Comparison of ENCODE assay signal across 28 cellular contexts in genomic region chr2:228847684-228848083, GRCh38.
DNase-seq lines count a peak whose midpoint lies in the region; ATAC-seq and TF ChIP-seq lines count a peak whose summit lies in the region.
"Had no signal": no experiment of that assay in that cellular context is flagged by ENCODE, and none has a peak within 500 bp of the region (broad histone marks: within the 10 kb centered on the region; RNA-seq: fewer than 3 reads in every experiment).

No MANE protein-coding gene starts in this region.

- H3K9me3 Mint-ChIP-seq in HFFc6 = no peaks in the 10 kb centered on the region
- H3K9me3 Mint-ChIP-seq: CD8-positive, alpha-beta T cell; GM23338; H9 had no signal

- CTCF ChIA-PET in PC-3 (lab: Charles Lee) = no interaction called here

- H3K4me3 ChIP-seq in PC-3 (ENCODE audit: low read length) = no peak overlapping the region
- no peak overlapping the region for H3K4me3 ChIP-seq in choroid plexus epithelial cell (ENCODE audit: low read depth, low read length)
- H3K4me3 ChIP-seq: A549, GM23338, SJSA1 had no signal

- no peak overlapping the region for H3K27ac Mint-ChIP-seq in HFFc6
- H3K27ac Mint-ChIP-seq: B cell; CD8-positive, alpha-beta T cell; GM23338; H9 had no signal

- H3K36me3 ChIP-seq in PC-3 (ENCODE audit: low read depth, low read length) = no peaks in the 10 kb centered on the region
- H3K36me3 ChIP-seq: SJSA1 had no signal

- no TSS peak for BruUV-seq in PC-3 (replicated peaks; lab: Mats Ljungman, UMichigan)

- H3F3A ChIP-seq in PC-3 (ENCODE audit: low read length, unreplicated experiment) = no peaks in the 10 kb centered on the region

- no peaks in the 10 kb centered on the region for H3K27me3 ChIP-seq in PC-3 (ENCODE audit: low read length)
- H3K27me3 ChIP-seq: SJSA1 had no signal

- no peak overlapping the region for H3K4me3 Mint-ChIP-seq in HFFc6
- H3K4me3 Mint-ChIP-seq: B cell; CD8-positive, alpha-beta T cell; GM23338; H9 had no signal

- ATAC-seq in PC-3 (no peak), HG03095 (IDR thresholded peaks at IDR 0.05; ENCODE audit: unreplicated experiment) (no peak)
- ATAC-seq: A549; CD8-positive, alpha-beta T cell; GM23338 had no signal

- no peak overlapping the region for H3K9ac ChIP-seq in PC-3 (ENCODE audit: low read length)

- H3K4me1 ChIP-seq in PC-3 (ENCODE audit: insufficient read depth, low read length) = no peaks in the 10 kb centered on the region
- H3K4me1 ChIP-seq: A549, Caco-2, SJSA1 had no signal

- H3K9me3 ChIP-seq in PC-3 (ENCODE audit: low read length) = no peaks in the 10 kb centered on the region
- H3K9me3 ChIP-seq: A549, Caco-2 had no signal

- no peak for TF ChIP-seq CTCF in HFFc6 (IDR thresholded peaks at IDR 0.05)
- TF ChIP-seq CTCF in PC-3 (conservative IDR thresholded peaks at IDR 0.05; ENCODE audit: low read depth, low read length) = no peak
- no peak for TF ChIP-seq CTCF in choroid plexus epithelial cell (conservative IDR thresholded peaks at IDR 0.05; ENCODE audit: low read depth, low read length)

- no peak overlapping the region for H3K27ac ChIP-seq in PC-3 (ENCODE audit: low read length)
- H3K27ac ChIP-seq: A549, C4-2B, SJSA1 had no signal

- no peaks in the 10 kb centered on the region for H4K20me1 ChIP-seq in PC-3 (ENCODE audit: low read length)

- POLR2A ChIA-PET in PC-3 (lab: Charles Lee; ENCODE audit: unreplicated experiment) = no interaction called here

- H3K4me1 Mint-ChIP-seq in HFFc6 (ENCODE audit: low read depth) = peaks cover 20% of the 10 kb centered on the region
- H3K4me1 Mint-ChIP-seq: B cell had no signal

- no peaks in the 10 kb centered on the region for H3K9me2 ChIP-seq in PC-3 (replicated peaks; ENCODE audit: low read length)

- H2AFZ ChIP-seq in PC-3 (ENCODE audit: low read length) = peak overlapping the region; percentile 23; the same call in 1 of the 2 replicates
- H2AFZ ChIP-seq: GM23338 had no signal

- H3K79me2 ChIP-seq in PC-3 (ENCODE audit: low read length) = no peaks in the 10 kb centered on the region

- in situ Hi-C loops in G401 (cut with HindIII; ENCODE audit: low sequenced_read_pairs) = no loop called here

- H3K27me3 Mint-ChIP-seq in HFFc6 (ENCODE audit: insufficient read depth) = no peaks in the 10 kb centered on the region; the same call in none of the 2 replicates
- H3K27me3 Mint-ChIP-seq: B cell had no signal

- no peaks in the 10 kb centered on the region for H3K36me3 Mint-ChIP-seq in HFFc6 (ENCODE audit: low read depth)
- H3K36me3 Mint-ChIP-seq: CD8-positive, alpha-beta T cell had no signal

- DNase-seq in HFFc6 = peak; percentile 38
- peak; percentile 17 for DNase-seq in PC-3
- DNase-seq in choroid plexus epithelial cell (ENCODE audit: low read depth) = peak; percentile 40
- peak; percentile 43 for DNase-seq in iris pigment epithelial cell (ENCODE audit: low read depth)
- no peak for DNase-seq in G401 (ENCODE audit: low spot score)
- DNase-seq in NCI-H2227 (lab: John Stamatoyannopoulos, UW; ENCODE audit: unreplicated experiment) = no peak
- DNase-seq: Caco-2; CD8-positive, alpha-beta T cell; DMS79; H9; Karpas-422; NCI-H1092 treated with DMSO at 0.1 percent for 48 hours; NCI-H1436; NCI-H187; NCI-H2081 treated with DMSO at 0.1 percent for 48 hours; NCI-H2171; NCI-H524; NCI-H748 treated with DMSO at 0.1 percent for 48 hours; NK-92 treated with Interleukin-12 subunit alpha and Interleukin-12 subunit beta, amount 100 ng/mL, for 24 hours; Right ventricle myocardium superior; RPMI8226; T-helper 1 cell had no signal

- H3K4me2 ChIP-seq in PC-3 (ENCODE audit: low read length) = no peak overlapping the region
- H3K4me2 ChIP-seq: A549, GM23338 had no signal

- intact Hi-C loops in PC-3 (cut with micrococcal nuclease) = no loop called here

Comparison
In these comparisons a context has a peak if more than half of its experiments do, and no peak if none do; other contexts are left out.
1. DNase-seq: peak in HFFc6 (single experiment), PC-3 (single experiment), choroid plexus epithelial cell (single experiment) and iris pigment epithelial cell (single experiment); none in G401 (single experiment) and NCI-H2227 (single experiment).